Comparison of ENCODE assay signal across 25 cellular contexts in genomic region chr6:89132087-89132486, GRCh38. TPM values are rescaled to one million over a fixed set of nuclear protein-coding genes. Genes with fewer than 3 reads are reported as not detected.
"Had no signal": no experiment of that assay in that cellular context is flagged by ENCODE, and none has a peak within 500 bp of the region (broad histone marks: within the 10 kb centered on the region; RNA-seq: fewer than 3 reads in every experiment).

No MANE protein-coding gene starts in this region.

- H3K4me1 ChIP-seq: ascending aorta, gastrocnemius medialis, lower lobe of right lung, spleen, tibial artery had no signal

- ATAC-seq: activated T-cell treated with anti-CD3 and anti-CD28 coated beads, Interleukin-2, amount 50 U/mL, for 72 hours; esophagus mucosa; gastrocnemius medialis; lower lobe of right lung had no signal

- H3K36me3 ChIP-seq: ascending aorta, gastrocnemius medialis, lower lobe of right lung, spleen, WERI-Rb-1 had no signal

- H3K4me1 Mint-ChIP-seq: mesothelial cell of epicardium, nephron had no signal

- H3K27ac Mint-ChIP-seq: activated T-cell treated with anti-CD3 and anti-CD28 coated beads, Interleukin-2, amount 50 U/mL, for 72 hours; mesothelial cell of epicardium; nephron had no signal

- H3K4me3 ChIP-seq: ascending aorta, gastrocnemius medialis, lower lobe of right lung, spleen, tibial artery had no signal

- H3K4me3 Mint-ChIP-seq: activated T-cell treated with anti-CD3 and anti-CD28 coated beads, Interleukin-2, amount 50 U/mL, for 72 hours; mesothelial cell of epicardium; nephron had no signal

- DNase-seq: activated CD4-positive, alpha-beta T cell treated with anti-CD3 and anti-CD28 coated beads for 1 hour; activated CD8-positive, alpha-beta memory T cell treated with anti-CD3 and anti-CD28 coated beads for 24 hours; activated CD8-positive, alpha-beta memory T cell treated with anti-CD3 and anti-CD28 coated beads, Interleukin-2, amount 50 U/mL, for 48 hours; activated effector memory CD4-positive, alpha-beta T cell treated with anti-CD3 and anti-CD28 coated beads, Interleukin-2, amount 50 U/mL, for 16 hours; activated naive CD4-positive, alpha-beta T cell treated with anti-CD3 and anti-CD28 coated beads, Interleukin-2, amount 50 U/mL, for 16 hours; activated T-cell treated with anti-CD3 and anti-CD28 coated beads, Interleukin-2, amount 50 U/mL, for 72 hours; cortex of kidney; effector CD4-positive, alpha-beta T cell; gastrocnemius medialis; head of caudate nucleus; lower lobe of right lung; nucleus accumbens; posterior cingulate gyrus; retina; spleen; stimulated activated CD8-positive, alpha-beta memory T cell treated with anti-CD3 and anti-CD28 coated beads, Interleukin-4, amount 100 ng/mL, for 48 hours; stimulated activated naive CD4-positive, alpha-beta T cell; tibial artery; WERI-Rb-1 had no signal

- H3K9me3 ChIP-seq: ascending aorta, gastrocnemius medialis had no signal

- FAIRE-seq: keratinocyte, urothelium cell line had no signal

RNA-seq across cellular contexts. Expression of gene SRSF12, which starts 14.2 kb away (rescaled TPM):
- total RNA-seq: lower lobe of right lung had no signal
